Comparison of ENCODE assay signal across 11 cellular contexts in the genomic region with DNA sequence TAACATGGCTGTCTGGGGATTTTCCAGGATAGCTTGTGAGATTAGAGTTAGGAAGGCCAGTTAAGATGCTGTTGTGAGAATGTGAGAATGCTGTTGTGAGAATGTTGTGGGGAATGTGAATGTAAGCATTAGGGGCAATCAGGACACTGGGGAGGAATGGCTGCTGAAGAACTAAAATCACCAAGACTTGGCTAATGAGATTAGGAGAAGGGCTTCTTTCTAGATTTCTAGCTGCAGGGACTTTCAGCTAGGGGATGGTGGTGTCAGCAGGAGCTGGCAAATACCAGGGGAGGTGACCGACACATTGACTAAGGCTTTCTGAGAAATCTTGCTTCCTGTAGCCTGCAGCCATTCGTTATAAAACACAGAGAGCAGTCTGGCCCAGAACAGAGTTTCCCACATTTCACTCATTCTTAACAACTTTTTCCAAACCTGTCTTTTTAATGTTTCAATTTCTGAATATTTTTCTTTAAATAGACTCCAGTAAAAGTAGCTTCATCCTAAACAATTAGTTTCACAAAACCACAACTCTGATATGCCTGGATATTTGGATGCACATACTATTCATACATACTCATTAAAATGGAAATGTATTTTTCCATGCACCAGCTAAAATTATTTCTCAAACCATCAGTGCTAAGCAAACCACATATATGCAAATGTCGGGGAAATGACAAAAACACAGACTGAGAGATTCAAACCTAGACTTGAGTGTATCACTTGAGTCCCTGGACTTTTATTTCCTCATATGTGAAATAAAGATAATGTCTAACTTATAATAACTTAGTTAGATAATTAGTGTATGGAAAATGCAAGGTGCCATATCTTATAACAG.
DNase-seq lines count a peak whose midpoint lies in the region; ATAC-seq, FAIRE-seq and TF ChIP-seq lines count a peak whose summit lies in the region.
"Had no signal": no experiment of that assay in that cellular context is flagged by ENCODE, and none has a peak within 500 bp of the region (broad histone marks: within the 10 kb centered on the region; RNA-seq: fewer than 3 reads in every experiment).

No MANE protein-coding gene starts in this region.

- no peaks in the 10 kb centered on the region for H3K79me2 ChIP-seq in Karpas-422 (ENCODE audit: low read length)

- DNase-seq in A172 (ENCODE audit: low spot score) (peak; percentile 47), GM19239 (ENCODE audit: insufficient read length, low spot score) (no peak), activated B cell treated with CpG ODN at 0.5 μM for 24 hours (no peak), Karpas-422 (no peak), left colon (no peak), left ventricle myocardium inferior (no peak), DMS79 treated with DMSO at 0.1 percent for 48 hours (lab: John Stamatoyannopoulos, UW) (no peak)
- DNase-seq: CD4-positive, alpha-beta memory T cell; tibial artery had no signal

- no peaks in the 10 kb centered on the region for H3K9me3 Mint-ChIP-seq in activated B cell treated with CpG ODN at 0.5 μM for 24 hours

- H3K27me3 ChIP-seq in Karpas-422 (ENCODE audit: low read length) (no peaks in the 10 kb centered on the region), left ventricle myocardium inferior (ENCODE audit: low read depth) (peaks cover 4% of the 10 kb centered on the region)
- H3K27me3 ChIP-seq: tibial artery had no signal

- H3K27ac ChIP-seq in Karpas-422 (ENCODE audit: low read length) (no peak overlapping the region), left ventricle myocardium inferior (replicated peaks) (no peak overlapping the region)
- H3K27ac ChIP-seq: tibial artery had no signal

- no peaks in the 10 kb centered on the region for H3K36me3 Mint-ChIP-seq in activated B cell treated with CpG ODN at 0.5 μM for 24 hours (ENCODE audit: low read depth)
- H3K36me3 Mint-ChIP-seq: CD4-positive, alpha-beta memory T cell had no signal

- TF ChIP-seq CTCF in activated B cell treated with CpG ODN at 0.5 μM for 24 hours (IDR thresholded peaks at IDR 0.05) = no peak
- TF ChIP-seq CTCF in left ventricle myocardium inferior (IDR thresholded peaks at IDR 0.05; ENCODE audit: borderline replicate concordance) = no peak

- H3K4me1 ChIP-seq in Karpas-422 (ENCODE audit: low read length) (peaks cover 8% of the 10 kb centered on the region), left ventricle myocardium inferior (peaks cover 7% of the 10 kb centered on the region)
- H3K4me1 ChIP-seq: HAP-1, tibial artery had no signal

- H3K4me3 ChIP-seq in Karpas-422 (ENCODE audit: low read length) (no peak overlapping the region), left ventricle myocardium inferior (no peak overlapping the region)
- H3K4me3 ChIP-seq: HAP-1, tibial artery had no signal

- H4K20me1 ChIP-seq in Karpas-422 (ENCODE audit: insufficient read depth, low read depth, low read length) = no peaks in the 10 kb centered on the region

- H3K27me3 Mint-ChIP-seq in activated B cell treated with CpG ODN at 0.5 μM for 24 hours = no peaks in the 10 kb centered on the region

- peak overlapping the region; percentile 6 for H3K4me3 Mint-ChIP-seq in activated B cell treated with CpG ODN at 0.5 μM for 24 hours
- H3K4me3 Mint-ChIP-seq: CD4-positive, alpha-beta memory T cell had no signal

- no peak overlapping the region for H3K4me2 ChIP-seq in Karpas-422 (ENCODE audit: low read depth, low read length, poor library complexity, severe bottlenecking)

- intact Hi-C loops in activated B cell treated with CpG ODN at 0.5 μM for 24 hours (cut with micrococcal nuclease) (loop anchor here (5.0 to 10.0 kb wide), 2 partner anchors 208 to 510 kb away; no protein-coding TSS in a partner anchor), left colon (cut with DNase I, micrococcal nuclease) (no loop called here), left ventricle myocardium inferior (cut with micrococcal nuclease) (no loop called here)

- H3K4me1 Mint-ChIP-seq in activated B cell treated with CpG ODN at 0.5 μM for 24 hours = peaks cover 60% of the 10 kb centered on the region

- H3K9me3 ChIP-seq in Karpas-422 (ENCODE audit: low read length) = no peaks in the 10 kb centered on the region
- no peaks in the 10 kb centered on the region for H3K9me3 ChIP-seq in left ventricle myocardium inferior (replicated peaks)
- H3K9me3 ChIP-seq: HAP-1, tibial artery had no signal

- H3K27ac Mint-ChIP-seq in activated B cell treated with CpG ODN at 0.5 μM for 24 hours = peak overlapping the region; percentile 42
- H3K27ac Mint-ChIP-seq: CD4-positive, alpha-beta memory T cell had no signal

- H3K9ac ChIP-seq in Karpas-422 (ENCODE audit: low read length) = no peak overlapping the region

- ATAC-seq in HG02943 (IDR thresholded peaks at IDR 0.05; ENCODE audit: low read depth, unreplicated experiment) (peak; percentile 41), activated B cell treated with CpG ODN at 0.5 μM for 24 hours (ENCODE audit: low read depth) (no peak), left colon (no peak)

- CTCF ChIA-PET in activated B cell treated with CpG ODN at 0.5 μM for 24 hours (lab: Charles Lee) = interaction anchor here (1.0 kb wide), 1 partner anchor 15 kb away, joined by 3 read pairs; no protein-coding TSS in a partner anchor

- H3K9me2 ChIP-seq in Karpas-422 (replicated peaks; ENCODE audit: insufficient read depth, low read length) = no peaks in the 10 kb centered on the region

- no peak overlapping the region for H2AFZ ChIP-seq in Karpas-422 (ENCODE audit: low read length)

- POLR2A ChIA-PET in activated B cell treated with CpG ODN at 0.5 μM for 24 hours (lab: Charles Lee) = interaction anchor here (0.6 to 1.5 kb wide), 2 partner anchors 15 to 187 kb away, joined by 3 to 6 read pairs; no protein-coding TSS in a partner anchor

- no peaks in the 10 kb centered on the region for H3K36me3 ChIP-seq in Karpas-422 (ENCODE audit: insufficient read depth, low read length)
- H3K36me3 ChIP-seq in left ventricle myocardium inferior = no peaks in the 10 kb centered on the region
- H3K36me3 ChIP-seq: HAP-1, tibial artery had no signal

- peak; percentile 87 for FAIRE-seq in GM19239 (lab: Jason Lieb, UNC)
